In the genomic region with DNA sequence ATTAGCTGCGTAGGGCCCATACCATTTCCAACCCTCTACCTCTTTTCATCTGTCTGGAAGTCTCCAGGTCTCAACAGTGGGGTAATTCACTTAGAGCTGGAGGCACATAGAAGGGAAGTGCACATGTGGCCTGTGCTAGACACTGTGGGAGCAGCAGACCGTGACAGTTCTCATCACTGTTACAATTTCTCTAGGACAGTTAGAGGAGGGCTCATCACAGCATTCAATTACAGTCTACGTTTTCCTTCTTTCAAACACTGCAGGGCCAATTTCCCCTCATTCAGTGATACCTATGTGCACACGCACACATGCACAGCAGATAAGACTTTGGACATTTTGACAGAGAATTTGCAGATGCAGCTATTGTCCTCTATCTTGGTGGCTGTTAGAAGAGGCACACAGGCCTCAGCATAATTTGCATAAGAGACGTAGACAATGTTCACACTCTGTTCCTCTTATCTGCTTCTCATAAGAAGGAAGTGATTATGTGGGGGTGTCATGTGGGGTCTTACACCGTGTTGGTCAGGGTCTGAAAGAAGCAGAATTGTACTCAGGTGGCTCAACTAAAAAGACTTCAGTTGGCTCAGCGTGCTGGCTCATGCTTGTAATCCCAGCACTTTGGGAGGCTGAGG, we compare ENCODE assay signal across 14 cellular contexts. TPM values are rescaled to one million over a fixed set of nuclear protein-coding genes. Genes with fewer than 3 reads are reported as not detected.
A peak's percentile ranks its signal among the peaks of the same experiment; 100 is the strongest.
DNase-seq lines count a peak whose midpoint lies in the region; ATAC-seq and TF ChIP-seq lines count a peak whose summit lies in the region.
"Had no signal": no experiment of that assay in that cellular context is flagged by ENCODE, and none has a peak within 500 bp of the region (broad histone marks: within the 10 kb centered on the region; RNA-seq: fewer than 3 reads in every experiment).

No MANE protein-coding gene starts in this region.

- H3K27ac ChIP-seq in left ventricle myocardium inferior (replicated peaks): no peak overlapping the region
- H3K27ac ChIP-seq: parathyroid adenoma had no signal

- TF ChIP-seq CTCF in left ventricle myocardium inferior (IDR thresholded peaks at IDR 0.05; ENCODE audit: borderline replicate concordance) (no peak), omental fat pad (IDR thresholded peaks at IDR 0.05) (no peak)

- H3K9me3 ChIP-seq in left ventricle myocardium inferior (replicated peaks): no peaks in the 10 kb centered on the region

- intact Hi-C loops in left ventricle myocardium inferior (cut with micrococcal nuclease): no loop called here

- H3K27me3 ChIP-seq in left ventricle myocardium inferior (ENCODE audit: low read depth): peaks cover 6% of the 10 kb centered on the region

- ATAC-seq in GM18873 (IDR thresholded peaks at IDR 0.05; ENCODE audit: low FRiP score, unreplicated experiment) (peak; percentile 74), GM21737 (IDR thresholded peaks at IDR 0.05; ENCODE audit: unreplicated experiment) (peak; percentile 90), HG03432 (IDR thresholded peaks at IDR 0.05; ENCODE audit: unreplicated experiment) (peak; percentile 96), left lobe of liver (no peak), omental fat pad (ENCODE audit: low FRiP score) (no peak)

- no peak overlapping the region for H3K4me3 ChIP-seq in left ventricle myocardium inferior

- no peaks in the 10 kb centered on the region for H3K36me3 ChIP-seq in left ventricle myocardium inferior

- peak; percentile 51 for DNase-seq in left kidney (ENCODE audit: low read depth, low spot score)
- no peak for DNase-seq in left ventricle myocardium inferior
- no peak for DNase-seq in left lobe of liver (ENCODE audit: low spot score)
- DNase-seq in stimulated activated CD4-positive, alpha-beta T cell treated with anti-CD3 and anti-CD28 coated beads, Interleukin-1b, Interleukin-23, amount 100 ng/mL, for 48 hours: no peak
- DNase-seq in omental fat pad (ENCODE audit: low spot score): no peak
- DNase-seq: activated naive CD4-positive, alpha-beta T cell treated with anti-CD3 and anti-CD28 coated beads, Interleukin-2, amount 10 ng/mL, durations not matched to agents 7 days and 5 days; DMS79 treated with DMSO at 0.1 percent for 48 hours; effector CD4-positive, alpha-beta T cell; T1000 had no signal

- H3K4me1 ChIP-seq in left ventricle myocardium inferior: no peaks in the 10 kb centered on the region
- H3K4me1 ChIP-seq: parathyroid adenoma had no signal

RNA-seq across cellular contexts. Expression of gene HRG, which starts 12.6 kb away (rescaled TPM):
- not detected for total RNA-seq in left ventricle myocardium inferior
- 324 TPM for total RNA-seq in left lobe of liver
- total RNA-seq in omental fat pad: not detected
- total RNA-seq: urinary bladder had no signal

RNA-seq across cellular contexts. Expression of gene FETUB, which starts 13.0 kb away (rescaled TPM):
- total RNA-seq in left ventricle myocardium inferior (not detected), left lobe of liver (49.9 TPM), omental fat pad (not detected)
- total RNA-seq: urinary bladder had no signal

RNA-seq across cellular contexts. Expression of gene AHSG, which starts 40.3 kb away (rescaled TPM):
- total RNA-seq in left ventricle myocardium inferior (not detected), left lobe of liver (763 TPM), omental fat pad (not detected)

Comparison
In these comparisons a context has a peak if more than half of its experiments do, and no peak if none do; other contexts are left out.
1. ATAC-seq: peak in GM18873 (single experiment), GM21737 (single experiment) and HG03432 (single experiment); none in left lobe of liver (single experiment) and omental fat pad (single experiment).
2. RNA of gene HRG, which starts 12.6 kb away (total RNA-seq): 324 TPM in left lobe of liver (single experiment); not detected in left ventricle myocardium inferior (single experiment) and not detected in omental fat pad; every median in the first group is over 100 times any median in the second.
3. RNA of gene FETUB, which starts 13.0 kb away (total RNA-seq): 49.9 TPM in left lobe of liver (single experiment); not detected in left ventricle myocardium inferior (single experiment) and not detected in omental fat pad; every median in the first group is over 10 times any median in the second.
4. RNA of gene AHSG, which starts 40.3 kb away (total RNA-seq): 763 TPM in left lobe of liver (single experiment); not detected in left ventricle myocardium inferior (single experiment) and not detected in omental fat pad; every median in the first group is over 100 times any median in the second.